Comparison of ENCODE assay signal across 28 cellular contexts in genomic region chr16:13095061-13095460, GRCh38.
DNase-seq lines count a peak whose midpoint lies in the region; ATAC-seq, FAIRE-seq and TF ChIP-seq lines count a peak whose summit lies in the region.
"Had no signal": no experiment of that assay in that cellular context is flagged by ENCODE, and none has a peak within 500 bp of the region (broad histone marks: within the 10 kb centered on the region; RNA-seq: fewer than 3 reads in every experiment).

No MANE protein-coding gene starts in this region.

- H3K4me1 ChIP-seq in astrocyte (ENCODE audit: insufficient read depth, low read length), result no peaks in the 10 kb centered on the region
- peaks cover 32% of the 10 kb centered on the region for H3K4me1 ChIP-seq in neural progenitor cell
- H3K4me1 ChIP-seq: BE2C, BLaER1 had no signal

- ATAC-seq in GM21723 (IDR thresholded peaks at IDR 0.05; ENCODE audit: unreplicated experiment), result no peak
- ATAC-seq: GM12878 had no signal

- TF ChIP-seq CTCF in astrocyte (IDR thresholded peaks at IDR 0.05; ENCODE audit: insufficient read depth, low read depth, low read length) (no peak), neural progenitor cell (IDR thresholded peaks at IDR 0.05) (no peak), MCF 10A (IDR thresholded peaks at IDR 0.05; ENCODE audit: unreplicated experiment) (no peak)

- H3K27ac Mint-ChIP-seq in astrocyte (ENCODE audit: unreplicated experiment) (peak overlapping the region; percentile 48), neural progenitor cell (peak overlapping the region; percentile 11), MCF 10A (ENCODE audit: low read depth, unreplicated experiment) (no peak overlapping the region)
- H3K27ac Mint-ChIP-seq: CD14-positive monocyte; CD4-positive, alpha-beta memory T cell; CD8-positive, alpha-beta memory T cell had no signal

- BruUV-seq in MCF 10A (replicated peaks; lab: Mats Ljungman, UMichigan), result no TSS peak

- H3K4me2 ChIP-seq in astrocyte (ENCODE audit: low read length) (no peak overlapping the region), neural progenitor cell (peak overlapping the region; percentile 22)
- H3K4me2 ChIP-seq: BLaER1 had no signal

- CTCF ChIA-PET in MCF 10A (lab: Yijun Ruan, JAX), result interaction anchor here (0.7 to 1.5 kb wide), 2 partner anchors 11 to 15 kb away, joined by 3 to 4 read pairs; no protein-coding TSS in a partner anchor

- no peak overlapping the region for H3K27ac ChIP-seq in astrocyte (ENCODE audit: low read depth, low read length)
- H3K27ac ChIP-seq in neural progenitor cell, result no peak overlapping the region
- H3K27ac ChIP-seq: BLaER1 had no signal

- H4K20me1 ChIP-seq in astrocyte (ENCODE audit: insufficient read depth, low read length) (no peaks in the 10 kb centered on the region), neural progenitor cell (ENCODE audit: low read depth) (no peaks in the 10 kb centered on the region)
- H4K20me1 ChIP-seq: BLaER1 had no signal

- H3K27me3 ChIP-seq in astrocyte (ENCODE audit: insufficient read depth, low read length) (no peaks in the 10 kb centered on the region), neural progenitor cell (peaks cover 12% of the 10 kb centered on the region)
- H3K27me3 ChIP-seq: BE2C, BLaER1 had no signal

- H3K4me1 Mint-ChIP-seq in astrocyte (ENCODE audit: low read depth, unreplicated experiment), result peaks cover 36% of the 10 kb centered on the region
- peaks cover 22% of the 10 kb centered on the region for H3K4me1 Mint-ChIP-seq in neural progenitor cell
- peaks cover 14% of the 10 kb centered on the region for H3K4me1 Mint-ChIP-seq in MCF 10A (ENCODE audit: insufficient read depth, unreplicated experiment)
- H3K4me1 Mint-ChIP-seq: CD14-positive monocyte; CD4-positive, alpha-beta memory T cell; CD4-positive, CD25-positive, alpha-beta regulatory T cell; CD8-positive, alpha-beta memory T cell had no signal

- no peaks in the 10 kb centered on the region for H3K27me3 Mint-ChIP-seq in astrocyte (ENCODE audit: low read depth, unreplicated experiment)
- H3K27me3 Mint-ChIP-seq in neural progenitor cell (ENCODE audit: insufficient read depth, low read depth), result peaks cover 4% of the 10 kb centered on the region
- no peaks in the 10 kb centered on the region for H3K27me3 Mint-ChIP-seq in MCF 10A (ENCODE audit: insufficient read depth, unreplicated experiment)
- H3K27me3 Mint-ChIP-seq: CD4-positive, alpha-beta memory T cell; CD4-positive, CD25-positive, alpha-beta regulatory T cell had no signal

- DNase-seq in astrocyte (ENCODE audit: low read depth) (no peak), islet precursor cell (peak; percentile 65), neural progenitor cell (ENCODE audit: low spot score) (no peak), NAMALWA (ENCODE audit: low spot score) (no peak), MCF 10A (ENCODE audit: unreplicated experiment) (no peak), NCI-H2171 (lab: John Stamatoyannopoulos, UW) (no peak)
- DNase-seq: 8988T; ACHN; BE2C; C1 segment of cervical spinal cord; CD4-positive, alpha-beta memory T cell; CD4-positive, CD25-positive, alpha-beta regulatory T cell; CD8-positive, alpha-beta memory T cell; COR-L47; DMS 273 treated with DMSO at 0.1 percent for 48 hours; DMS153; DMS53; DMS79; DND-41; EL; GDM1 had no signal

- H3K36me3 Mint-ChIP-seq in astrocyte (ENCODE audit: low read depth, unreplicated experiment) (peaks cover 10% of the 10 kb centered on the region), neural progenitor cell (peaks cover 4% of the 10 kb centered on the region), MCF 10A (ENCODE audit: insufficient read depth, unreplicated experiment) (no peaks in the 10 kb centered on the region)
- H3K36me3 Mint-ChIP-seq: CD14-positive monocyte; CD4-positive, alpha-beta memory T cell; CD4-positive, CD25-positive, alpha-beta regulatory T cell had no signal

- no peaks in the 10 kb centered on the region for H3K36me3 ChIP-seq in astrocyte (ENCODE audit: insufficient read depth, low read length)
- no peaks in the 10 kb centered on the region for H3K36me3 ChIP-seq in neural progenitor cell
- H3K36me3 ChIP-seq: BE2C, BLaER1 had no signal

- H3K9me3 ChIP-seq in astrocyte (ENCODE audit: insufficient read depth, low read depth, low read length) (no peaks in the 10 kb centered on the region), neural progenitor cell (ENCODE audit: low read depth) (no peaks in the 10 kb centered on the region)

- H3K4me3 Mint-ChIP-seq in astrocyte (ENCODE audit: unreplicated experiment) (no peak overlapping the region), neural progenitor cell (no peak overlapping the region), MCF 10A (ENCODE audit: unreplicated experiment) (no peak overlapping the region)
- H3K4me3 Mint-ChIP-seq: CD14-positive monocyte; CD4-positive, alpha-beta memory T cell; CD4-positive, CD25-positive, alpha-beta regulatory T cell; CD8-positive, alpha-beta memory T cell had no signal

- no peaks in the 10 kb centered on the region for H3K79me2 ChIP-seq in astrocyte (ENCODE audit: insufficient read depth, low read length)
- H3K79me2 ChIP-seq in neural progenitor cell (ENCODE audit: low read depth), result no peaks in the 10 kb centered on the region

- H2AFZ ChIP-seq in astrocyte (ENCODE audit: low read depth, low read length), result no peak overlapping the region
- H2AFZ ChIP-seq in neural progenitor cell (replicated peaks), result no peak overlapping the region

- intact Hi-C loops in MCF 10A (cut with micrococcal nuclease), result no loop called here

- H3K9ac ChIP-seq in astrocyte (ENCODE audit: low read length), result no peak overlapping the region
- H3K9ac ChIP-seq in neural progenitor cell, result no peak overlapping the region
- H3K9ac ChIP-seq: BLaER1 had no signal

- POLR2A ChIA-PET in MCF 10A (lab: Yijun Ruan, JAX), result interaction anchor here (0.6 kb wide), 1 partner anchor 138 kb away, joined by 3 read pairs; no protein-coding TSS in a partner anchor

- H3F3A ChIP-seq in neural progenitor cell (ENCODE audit: low read depth), result no peaks in the 10 kb centered on the region

- peaks cover 13% of the 10 kb centered on the region for H3K9me3 Mint-ChIP-seq in astrocyte (ENCODE audit: unreplicated experiment)
- H3K9me3 Mint-ChIP-seq in neural progenitor cell, result peaks cover 14% of the 10 kb centered on the region
- peaks cover 7% of the 10 kb centered on the region for H3K9me3 Mint-ChIP-seq in MCF 10A (ENCODE audit: unreplicated experiment)

- FAIRE-seq in astrocyte (lab: Jason Lieb, UNC), result no peak
- FAIRE-seq: A204.1, GM12878, GM12892, GM18507 had no signal

- no peak overlapping the region for H3K4me3 ChIP-seq in astrocyte (ENCODE audit: insufficient read depth, low read depth, low read length)
- H3K4me3 ChIP-seq in neural progenitor cell, result no peak overlapping the region
- H3K4me3 ChIP-seq: BLaER1, GM12878 had no signal
